Comparison of ENCODE assay signal across 1 cellular context in the genomic region with DNA sequence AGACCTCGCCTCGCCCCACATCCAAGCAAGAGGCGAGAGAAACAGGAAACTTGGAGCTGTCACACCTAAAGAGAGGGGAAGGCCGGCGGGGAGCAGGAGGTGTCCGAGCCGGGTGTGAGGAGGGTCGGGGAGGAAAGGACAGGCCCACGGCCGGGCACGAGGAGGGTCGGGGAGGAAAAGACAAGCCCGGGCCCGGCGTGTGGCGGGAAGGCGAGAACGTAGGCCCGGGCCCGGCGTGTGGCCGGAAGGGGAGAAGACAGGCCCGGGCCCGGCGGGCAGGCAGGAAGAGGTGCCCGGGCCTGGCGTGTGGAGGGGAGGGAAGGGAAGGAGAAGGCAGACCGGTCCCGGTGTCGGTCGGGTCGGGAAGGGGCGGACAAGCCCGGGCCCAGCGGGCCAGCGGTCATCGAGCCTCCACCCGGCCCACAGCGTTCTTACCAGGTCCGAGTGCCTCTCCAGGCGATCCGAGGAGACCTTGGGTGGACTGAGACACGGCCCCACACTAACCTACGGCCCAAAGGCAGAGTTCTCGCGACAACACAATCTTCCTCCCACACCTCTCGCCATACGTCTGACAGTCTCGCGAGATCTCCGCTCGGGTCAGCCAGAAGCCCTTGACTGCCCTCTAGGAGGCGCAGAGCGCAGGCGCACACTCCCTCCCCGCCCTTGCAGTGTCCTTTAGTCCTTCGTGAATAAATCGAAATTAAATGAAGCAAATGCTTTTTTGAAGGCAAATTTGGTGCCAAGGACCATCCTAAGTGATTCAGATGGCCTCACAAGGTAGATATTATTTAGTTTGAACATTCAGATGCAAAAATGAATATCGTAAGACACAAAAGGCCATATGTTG.
TF ChIP-seq lines count a peak whose summit lies in the region.

A gene (minus strand): TSS at position 533 of the 847 bp plus-strand sequence. CDS start 13,943 bp downstream, outside the sequence.

TF ChIP-seq in HepG2, 621 proteins besides CTCF, POLR2A, EP300 and RAD21 (continued from another document and continues in another):
- TF ChIP-seq, protein P1, sequence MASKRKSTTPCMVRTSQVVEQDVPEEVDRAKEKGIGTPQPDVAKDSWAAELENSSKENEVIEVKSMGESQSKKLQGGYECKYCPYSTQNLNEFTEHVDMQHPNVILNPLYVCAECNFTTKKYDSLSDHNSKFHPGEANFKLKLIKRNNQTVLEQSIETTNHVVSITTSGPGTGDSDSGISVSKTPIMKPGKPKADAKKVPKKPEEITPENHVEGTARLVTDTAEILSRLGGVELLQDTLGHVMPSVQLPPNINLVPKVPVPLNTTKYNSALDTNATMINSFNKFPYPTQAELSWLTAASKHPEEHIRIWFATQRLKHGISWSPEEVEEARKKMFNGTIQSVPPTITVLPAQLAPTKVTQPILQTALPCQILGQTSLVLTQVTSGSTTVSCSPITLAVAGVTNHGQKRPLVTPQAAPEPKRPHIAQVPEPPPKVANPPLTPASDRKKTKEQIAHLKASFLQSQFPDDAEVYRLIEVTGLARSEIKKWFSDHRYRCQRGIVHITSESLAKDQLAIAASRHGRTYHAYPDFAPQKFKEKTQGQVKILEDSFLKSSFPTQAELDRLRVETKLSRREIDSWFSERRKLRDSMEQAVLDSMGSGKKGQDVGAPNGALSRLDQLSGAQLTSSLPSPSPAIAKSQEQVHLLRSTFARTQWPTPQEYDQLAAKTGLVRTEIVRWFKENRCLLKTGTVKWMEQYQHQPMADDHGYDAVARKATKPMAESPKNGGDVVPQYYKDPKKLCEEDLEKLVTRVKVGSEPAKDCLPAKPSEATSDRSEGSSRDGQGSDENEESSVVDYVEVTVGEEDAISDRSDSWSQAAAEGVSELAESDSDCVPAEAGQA (IDR thresholded peaks at IDR 0.05; ENCODE audit: low read depth) = 0 out of 2 replicates have a peak, but pooled peaks have one; percentile 16
- TF ChIP-seq, protein P1 (CRISPR knock-in tag; IDR thresholded peaks at IDR 0.05; ENCODE audit: borderline replicate concordance) = 0 out of 2 replicates have a peak, but pooled peaks have one; percentile 14
- TF ChIP-seq, protein P2, sequence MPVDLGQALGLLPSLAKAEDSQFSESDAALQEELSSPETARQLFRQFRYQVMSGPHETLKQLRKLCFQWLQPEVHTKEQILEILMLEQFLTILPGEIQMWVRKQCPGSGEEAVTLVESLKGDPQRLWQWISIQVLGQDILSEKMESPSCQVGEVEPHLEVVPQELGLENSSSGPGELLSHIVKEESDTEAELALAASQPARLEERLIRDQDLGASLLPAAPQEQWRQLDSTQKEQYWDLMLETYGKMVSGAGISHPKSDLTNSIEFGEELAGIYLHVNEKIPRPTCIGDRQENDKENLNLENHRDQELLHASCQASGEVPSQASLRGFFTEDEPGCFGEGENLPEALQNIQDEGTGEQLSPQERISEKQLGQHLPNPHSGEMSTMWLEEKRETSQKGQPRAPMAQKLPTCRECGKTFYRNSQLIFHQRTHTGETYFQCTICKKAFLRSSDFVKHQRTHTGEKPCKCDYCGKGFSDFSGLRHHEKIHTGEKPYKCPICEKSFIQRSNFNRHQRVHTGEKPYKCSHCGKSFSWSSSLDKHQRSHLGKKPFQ (CRISPR knock-in tag; IDR thresholded peaks at IDR 0.05; ENCODE audit: insufficient replicate concordance) = peak; percentile 67
- peak; percentile 51; the same call in 1 of the 2 replicates for TF ChIP-seq STAG1 (CRISPR knock-in tag; IDR thresholded peaks at IDR 0.05)
- TF ChIP-seq, protein P3, sequence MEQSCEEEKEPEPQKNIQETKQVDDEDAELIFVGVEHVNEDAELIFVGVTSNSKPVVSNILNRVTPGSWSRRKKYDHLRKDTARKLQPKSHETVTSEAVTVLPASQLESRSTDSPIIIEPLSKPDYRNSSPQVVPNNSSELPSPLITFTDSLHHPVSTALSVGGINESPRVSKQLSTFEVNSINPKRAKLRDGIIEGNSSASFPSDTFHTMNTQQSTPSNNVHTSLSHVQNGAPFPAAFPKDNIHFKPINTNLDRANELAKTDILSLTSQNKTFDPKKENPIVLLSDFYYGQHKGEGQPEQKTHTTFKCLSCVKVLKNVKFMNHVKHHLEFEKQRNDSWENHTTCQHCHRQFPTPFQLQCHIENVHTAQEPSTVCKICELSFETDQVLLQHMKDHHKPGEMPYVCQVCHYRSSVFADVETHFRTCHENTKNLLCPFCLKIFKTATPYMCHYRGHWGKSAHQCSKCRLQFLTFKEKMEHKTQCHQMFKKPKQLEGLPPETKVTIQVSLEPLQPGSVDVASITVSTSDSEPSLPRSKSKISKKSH (CRISPR knock-in tag; IDR thresholded peaks at IDR 0.05; ENCODE audit: borderline replicate concordance) = 0 out of 2 replicates have a peak, but pooled peaks have one; percentile 19
- TF ChIP-seq, protein P4, sequence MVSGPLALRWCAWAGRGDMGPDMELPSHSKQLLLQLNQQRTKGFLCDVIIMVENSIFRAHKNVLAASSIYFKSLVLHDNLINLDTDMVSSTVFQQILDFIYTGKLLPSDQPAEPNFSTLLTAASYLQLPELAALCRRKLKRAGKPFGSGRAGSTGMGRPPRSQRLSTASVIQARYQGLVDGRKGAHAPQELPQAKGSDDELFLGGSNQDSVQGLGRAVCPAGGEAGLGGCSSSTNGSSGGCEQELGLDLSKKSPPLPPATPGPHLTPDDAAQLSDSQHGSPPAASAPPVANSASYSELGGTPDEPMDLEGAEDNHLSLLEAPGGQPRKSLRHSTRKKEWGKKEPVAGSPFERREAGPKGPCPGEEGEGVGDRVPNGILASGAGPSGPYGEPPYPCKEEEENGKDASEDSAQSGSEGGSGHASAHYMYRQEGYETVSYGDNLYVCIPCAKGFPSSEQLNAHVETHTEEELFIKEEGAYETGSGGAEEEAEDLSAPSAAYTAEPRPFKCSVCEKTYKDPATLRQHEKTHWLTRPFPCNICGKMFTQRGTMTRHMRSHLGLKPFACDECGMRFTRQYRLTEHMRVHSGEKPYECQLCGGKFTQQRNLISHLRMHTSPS (CRISPR knock-in tag; IDR thresholded peaks at IDR 0.05; ENCODE audit: low read depth) = no peak; the same call in 1 of the 2 replicates
- TF ChIP-seq ZNF775 (CRISPR knock-in tag; IDR thresholded peaks at IDR 0.05; ENCODE audit: borderline replicate concordance) = no peak
- TF ChIP-seq, protein P5, sequence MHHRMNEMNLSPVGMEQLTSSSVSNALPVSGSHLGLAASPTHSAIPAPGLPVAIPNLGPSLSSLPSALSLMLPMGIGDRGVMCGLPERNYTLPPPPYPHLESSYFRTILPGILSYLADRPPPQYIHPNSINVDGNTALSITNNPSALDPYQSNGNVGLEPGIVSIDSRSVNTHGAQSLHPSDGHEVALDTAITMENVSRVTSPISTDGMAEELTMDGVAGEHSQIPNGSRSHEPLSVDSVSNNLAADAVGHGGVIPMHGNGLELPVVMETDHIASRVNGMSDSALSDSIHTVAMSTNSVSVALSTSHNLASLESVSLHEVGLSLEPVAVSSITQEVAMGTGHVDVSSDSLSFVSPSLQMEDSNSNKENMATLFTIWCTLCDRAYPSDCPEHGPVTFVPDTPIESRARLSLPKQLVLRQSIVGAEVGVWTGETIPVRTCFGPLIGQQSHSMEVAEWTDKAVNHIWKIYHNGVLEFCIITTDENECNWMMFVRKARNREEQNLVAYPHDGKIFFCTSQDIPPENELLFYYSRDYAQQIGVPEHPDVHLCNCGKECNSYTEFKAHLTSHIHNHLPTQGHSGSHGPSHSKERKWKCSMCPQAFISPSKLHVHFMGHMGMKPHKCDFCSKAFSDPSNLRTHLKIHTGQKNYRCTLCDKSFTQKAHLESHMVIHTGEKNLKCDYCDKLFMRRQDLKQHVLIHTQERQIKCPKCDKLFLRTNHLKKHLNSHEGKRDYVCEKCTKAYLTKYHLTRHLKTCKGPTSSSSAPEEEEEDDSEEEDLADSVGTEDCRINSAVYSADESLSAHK (CRISPR knock-in tag; IDR thresholded peaks at IDR 0.05; ENCODE audit: borderline replicate concordance) = no peak
- TF ChIP-seq, protein P6, sequence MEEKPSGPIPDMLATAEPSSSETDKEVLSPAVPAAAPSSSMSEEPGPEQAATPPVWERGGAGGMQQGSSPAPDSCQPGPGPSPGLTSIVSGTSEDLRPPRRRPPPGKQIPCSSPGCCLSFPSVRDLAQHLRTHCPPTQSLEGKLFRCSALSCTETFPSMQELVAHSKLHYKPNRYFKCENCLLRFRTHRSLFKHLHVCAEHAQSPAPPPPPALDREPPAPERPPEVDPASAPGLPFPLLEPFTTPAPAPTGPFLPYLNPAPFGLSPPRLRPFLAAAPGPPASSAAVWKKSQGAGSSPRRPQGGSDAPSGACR (CRISPR knock-in tag; IDR thresholded peaks at IDR 0.05) = no peak
- TF ChIP-seq RELA (CRISPR knock-in tag; IDR thresholded peaks at IDR 0.05) = 0 out of 2 replicates have a peak, but pooled peaks have one; percentile 48
- no peak for TF ChIP-seq HDAC2 (CRISPR knock-in tag; IDR thresholded peaks at IDR 0.05)
- TF ChIP-seq IKZF1 (IDR thresholded peaks at IDR 0.05) = no peak
- TF ChIP-seq, protein P7, sequence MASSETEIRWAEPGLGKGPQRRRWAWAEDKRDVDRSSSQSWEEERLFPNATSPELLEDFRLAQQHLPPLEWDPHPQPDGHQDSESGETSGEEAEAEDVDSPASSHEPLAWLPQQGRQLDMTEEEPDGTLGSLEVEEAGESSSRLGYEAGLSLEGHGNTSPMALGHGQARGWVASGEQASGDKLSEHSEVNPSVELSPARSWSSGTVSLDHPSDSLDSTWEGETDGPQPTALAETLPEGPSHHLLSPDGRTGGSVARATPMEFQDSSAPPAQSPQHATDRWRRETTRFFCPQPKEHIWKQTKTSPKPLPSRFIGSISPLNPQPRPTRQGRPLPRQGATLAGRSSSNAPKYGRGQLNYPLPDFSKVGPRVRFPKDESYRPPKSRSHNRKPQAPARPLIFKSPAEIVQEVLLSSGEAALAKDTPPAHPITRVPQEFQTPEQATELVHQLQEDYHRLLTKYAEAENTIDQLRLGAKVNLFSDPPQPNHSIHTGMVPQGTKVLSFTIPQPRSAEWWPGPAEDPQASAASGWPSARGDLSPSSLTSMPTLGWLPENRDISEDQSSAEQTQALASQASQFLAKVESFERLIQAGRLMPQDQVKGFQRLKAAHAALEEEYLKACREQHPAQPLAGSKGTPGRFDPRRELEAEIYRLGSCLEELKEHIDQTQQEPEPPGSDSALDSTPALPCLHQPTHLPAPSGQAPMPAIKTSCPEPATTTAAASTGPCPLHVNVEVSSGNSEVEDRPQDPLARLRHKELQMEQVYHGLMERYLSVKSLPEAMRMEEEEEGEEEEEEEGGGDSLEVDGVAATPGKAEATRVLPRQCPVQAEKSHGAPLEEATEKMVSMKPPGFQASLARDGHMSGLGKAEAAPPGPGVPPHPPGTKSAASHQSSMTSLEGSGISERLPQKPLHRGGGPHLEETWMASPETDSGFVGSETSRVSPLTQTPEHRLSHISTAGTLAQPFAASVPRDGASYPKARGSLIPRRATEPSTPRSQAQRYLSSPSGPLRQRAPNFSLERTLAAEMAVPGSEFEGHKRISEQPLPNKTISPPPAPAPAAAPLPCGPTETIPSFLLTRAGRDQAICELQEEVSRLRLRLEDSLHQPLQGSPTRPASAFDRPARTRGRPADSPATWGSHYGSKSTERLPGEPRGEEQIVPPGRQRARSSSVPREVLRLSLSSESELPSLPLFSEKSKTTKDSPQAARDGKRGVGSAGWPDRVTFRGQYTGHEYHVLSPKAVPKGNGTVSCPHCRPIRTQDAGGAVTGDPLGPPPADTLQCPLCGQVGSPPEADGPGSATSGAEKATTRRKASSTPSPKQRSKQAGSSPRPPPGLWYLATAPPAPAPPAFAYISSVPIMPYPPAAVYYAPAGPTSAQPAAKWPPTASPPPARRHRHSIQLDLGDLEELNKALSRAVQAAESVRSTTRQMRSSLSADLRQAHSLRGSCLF (CRISPR knock-in tag; IDR thresholded peaks at IDR 0.05; ENCODE audit: borderline replicate concordance) = no peak
- peak; percentile 65; the same call in 1 of the 2 replicates for TF ChIP-seq RXRB (CRISPR knock-in tag; IDR thresholded peaks at IDR 0.05; ENCODE audit: borderline replicate concordance)
- TF ChIP-seq, protein P8, sequence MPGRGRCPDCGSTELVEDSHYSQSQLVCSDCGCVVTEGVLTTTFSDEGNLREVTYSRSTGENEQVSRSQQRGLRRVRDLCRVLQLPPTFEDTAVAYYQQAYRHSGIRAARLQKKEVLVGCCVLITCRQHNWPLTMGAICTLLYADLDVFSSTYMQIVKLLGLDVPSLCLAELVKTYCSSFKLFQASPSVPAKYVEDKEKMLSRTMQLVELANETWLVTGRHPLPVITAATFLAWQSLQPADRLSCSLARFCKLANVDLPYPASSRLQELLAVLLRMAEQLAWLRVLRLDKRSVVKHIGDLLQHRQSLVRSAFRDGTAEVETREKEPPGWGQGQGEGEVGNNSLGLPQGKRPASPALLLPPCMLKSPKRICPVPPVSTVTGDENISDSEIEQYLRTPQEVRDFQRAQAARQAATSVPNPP (CRISPR knock-in tag; IDR thresholded peaks at IDR 0.05) = no peak
- TF ChIP-seq FOXK1 (CRISPR knock-in tag; IDR thresholded peaks at IDR 0.05; ENCODE audit: borderline replicate concordance, low read depth) = 0 out of 2 replicates have a peak, but pooled peaks have one; percentile 25
- peak; percentile 93 for TF ChIP-seq TAF1 (CRISPR knock-in tag; IDR thresholded peaks at IDR 0.05)
- no peak for TF ChIP-seq ZNF337 (CRISPR knock-in tag; IDR thresholded peaks at IDR 0.05; ENCODE audit: borderline replicate concordance, low read depth)
- TF ChIP-seq XBP1 (CRISPR knock-in tag; IDR thresholded peaks at IDR 0.05) = no peak
